In genomic region chr4:16824278-16824806, GRCh38 we compare ENCODE assay signal across 20 cellular contexts.
"Had no signal": no experiment of that assay in that cellular context is flagged by ENCODE, and none has a peak within 500 bp of the region (broad histone marks: within the 10 kb centered on the region; RNA-seq: fewer than 3 reads in every experiment).

No MANE protein-coding gene starts in this region.

- ATAC-seq: left colon; mucosa of descending colon; naive thymus-derived CD8-positive, alpha-beta T cell; right cardiac atrium; stimulated activated naive B cell treated with anti-CD40 and anti-IgM and Interleukin-4, amounts not matched to agents 10 μg/mL and 1 μg/mL and 100 μg/mL, for 72 hours; stimulated activated naive CD8-positive, alpha-beta T cell treated with anti-CD3 and anti-CD28 coated beads, Interleukin-15, amount 100 ng/mL, for 72 hours had no signal

- H3K4me2 ChIP-seq: smooth muscle cell had no signal

- H3K27me3 Mint-ChIP-seq: stimulated activated naive B cell treated with anti-CD40 and anti-IgM and Interleukin-4, amounts not matched to agents 10 μg/mL and 1 μg/mL and 100 μg/mL, for 72 hours had no signal

- H3K27ac ChIP-seq: esophagus squamous epithelium, neutrophil, thoracic aorta, transverse colon had no signal

- DNase-seq: central memory CD4-positive, alpha-beta T cell; cortex of kidney; effector CD8-positive, alpha-beta T cell; esophagus squamous epithelium; foreskin melanocyte; left colon; mammary epithelial cell; mucosa of descending colon; naive thymus-derived CD8-positive, alpha-beta T cell; right cardiac atrium; stimulated activated CD4-positive, alpha-beta T cell treated with anti-CD3 and anti-CD28 coated beads, Interleukin-4, amount 100 ng/mL, for 1 hour; stimulated activated naive B cell treated with anti-CD40 and anti-IgM and Interleukin-4, amounts not matched to agents 10 μg/mL and 1 μg/mL and 100 μg/mL, for 72 hours; stimulated activated naive CD8-positive, alpha-beta T cell treated with anti-CD3 and anti-CD28 coated beads, Interleukin-15, amount 100 ng/mL, for 72 hours; substantia nigra; transverse colon had no signal

- H3K27me3 ChIP-seq: dorsolateral prefrontal cortex, esophagus squamous epithelium, neutrophil, transverse colon had no signal

- H3K4me3 ChIP-seq: dorsolateral prefrontal cortex, esophagus squamous epithelium, mucosa of descending colon, smooth muscle cell, thoracic aorta, transverse colon had no signal

- H3K4me1 ChIP-seq: transverse colon had no signal

- H3K27ac Mint-ChIP-seq: naive thymus-derived CD8-positive, alpha-beta T cell; progenitor cell of endocrine pancreas; stimulated activated naive B cell treated with anti-CD40 and anti-IgM and Interleukin-4, amounts not matched to agents 10 μg/mL and 1 μg/mL and 100 μg/mL, for 72 hours; stimulated activated naive CD8-positive, alpha-beta T cell treated with anti-CD3 and anti-CD28 coated beads, Interleukin-15, amount 100 ng/mL, for 72 hours had no signal

- H3K36me3 ChIP-seq: esophagus squamous epithelium, neutrophil, thoracic aorta, transverse colon had no signal

- H3K4me1 Mint-ChIP-seq: naive thymus-derived CD8-positive, alpha-beta T cell; stimulated activated naive B cell treated with anti-CD40 and anti-IgM and Interleukin-4, amounts not matched to agents 10 μg/mL and 1 μg/mL and 100 μg/mL, for 72 hours; stimulated activated naive CD8-positive, alpha-beta T cell treated with anti-CD3 and anti-CD28 coated beads, Interleukin-15, amount 100 ng/mL, for 72 hours had no signal

- H3K36me3 Mint-ChIP-seq: naive thymus-derived CD8-positive, alpha-beta T cell; stimulated activated naive B cell treated with anti-CD40 and anti-IgM and Interleukin-4, amounts not matched to agents 10 μg/mL and 1 μg/mL and 100 μg/mL, for 72 hours had no signal

- H3K9me3 Mint-ChIP-seq: naive thymus-derived CD8-positive, alpha-beta T cell; stimulated activated naive B cell treated with anti-CD40 and anti-IgM and Interleukin-4, amounts not matched to agents 10 μg/mL and 1 μg/mL and 100 μg/mL, for 72 hours; stimulated activated naive CD8-positive, alpha-beta T cell treated with anti-CD3 and anti-CD28 coated beads, Interleukin-15, amount 100 ng/mL, for 72 hours had no signal

- H3K9me3 ChIP-seq: esophagus squamous epithelium, mucosa of descending colon, neutrophil, thoracic aorta, transverse colon had no signal

- H3K4me3 Mint-ChIP-seq: naive thymus-derived CD8-positive, alpha-beta T cell; stimulated activated naive B cell treated with anti-CD40 and anti-IgM and Interleukin-4, amounts not matched to agents 10 μg/mL and 1 μg/mL and 100 μg/mL, for 72 hours; stimulated activated naive CD8-positive, alpha-beta T cell treated with anti-CD3 and anti-CD28 coated beads, Interleukin-15, amount 100 ng/mL, for 72 hours had no signal
